Comparison of ENCODE assay signal across 30 cellular contexts in the genomic region with DNA sequence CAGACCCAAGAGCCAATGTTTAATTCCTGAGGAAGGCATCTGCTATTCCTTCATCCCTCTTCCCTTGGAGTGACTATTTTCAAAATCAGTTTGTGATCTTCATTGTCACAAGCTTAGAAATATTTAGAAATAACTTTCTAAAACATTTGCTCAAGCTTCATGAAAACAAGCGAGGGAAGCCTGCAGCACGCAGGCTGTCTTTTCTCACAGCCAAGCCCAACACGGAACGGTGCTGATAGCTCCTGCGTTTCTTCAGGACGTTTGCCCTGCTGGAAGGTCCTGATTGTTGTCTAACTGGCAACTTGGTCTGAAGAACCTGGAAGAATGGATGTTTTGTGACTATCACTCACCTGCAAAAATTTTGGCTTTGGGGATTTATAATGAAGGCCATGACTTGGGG.
"Had no signal": no experiment of that assay in that cellular context is flagged by ENCODE, and none has a peak within 500 bp of the region (broad histone marks: within the 10 kb centered on the region; RNA-seq: fewer than 3 reads in every experiment).

No MANE protein-coding gene starts in this region.

- H3K4me1 Mint-ChIP-seq: activated B cell treated with CpG ODN at 0.5 μM for 24 hours; activated CD4-positive, alpha-beta T cell treated with anti-CD3 and anti-CD28 coated beads, Interleukin-2, amount 10 ng/mL, durations not matched to agents 24 days and 14 days; activated T-helper 17 cell treated with anti-CD3 and anti-CD28 coated beads, Interleukin-2, amount 50 U/mL, for 72 hours had no signal

- H3K27ac Mint-ChIP-seq: activated B cell treated with CpG ODN at 0.5 μM for 24 hours; activated CD4-positive, alpha-beta memory T cell treated with anti-CD3 and anti-CD28 coated beads for 36 hours; activated CD4-positive, alpha-beta T cell treated with anti-CD3 and anti-CD28 coated beads, Interleukin-2, amount 10 ng/mL, durations not matched to agents 24 days and 14 days; activated CD8-positive, alpha-beta T cell treated with anti-CD3 and anti-CD28 coated beads for 36 hours; activated naive CD4-positive, alpha-beta T cell treated with anti-CD3 and anti-CD28 coated beads for 36 hours; activated naive CD4-positive, alpha-beta T cell treated with anti-CD3 and anti-CD28 coated beads, Interleukin-2, amount 50 U/mL, for 72 hours; activated naive CD8-positive, alpha-beta T cell treated with anti-CD3 and anti-CD28 coated beads for 36 hours; activated T-cell treated with anti-CD3 and anti-CD28 coated beads, Interleukin-2, amount 50 U/mL, for 72 hours; activated T-helper 1 cell treated with anti-CD3 and anti-CD28 coated beads, Interleukin-12 subunit alpha, Interleukin-12 subunit beta, Interleukin-2, Interleukin-4 antibody, amounts not matched to agents 30 ng/mL and 10 ng/mL and 1 ng/mL, durations not matched to agents 14 hours and 24 hours and 36 hours; activated T-helper 17 cell treated with anti-CD3 and anti-CD28 coated beads, Interleukin-2, amount 50 U/mL, for 72 hours; T-helper 2 cell treated with Interferon-gamma antibody and Interleukin-4, amounts not matched to agents 5 μg/mL and 100 μg/mL, for 36 hours had no signal

- H3K27me3 Mint-ChIP-seq: activated B cell treated with CpG ODN at 0.5 μM for 24 hours; activated CD4-positive, alpha-beta memory T cell treated with anti-CD3 and anti-CD28 coated beads for 36 hours; activated CD4-positive, alpha-beta T cell treated with anti-CD3 and anti-CD28 coated beads, Interleukin-2, amount 10 ng/mL, durations not matched to agents 24 days and 14 days; activated CD8-positive, alpha-beta T cell treated with anti-CD3 and anti-CD28 coated beads for 36 hours; activated naive CD8-positive, alpha-beta T cell treated with anti-CD3 and anti-CD28 coated beads for 36 hours; activated T-helper 17 cell treated with anti-CD3 and anti-CD28 coated beads, Interleukin-2, amount 50 U/mL, for 72 hours had no signal

- DNase-seq: activated B cell treated with CpG ODN at 0.5 μM for 24 hours; activated CD4-positive, alpha-beta memory T cell treated with anti-CD3 and anti-CD28 coated beads for 36 hours; activated CD4-positive, alpha-beta T cell treated with anti-CD3 and anti-CD28 coated beads for 4 hours; activated CD4-positive, alpha-beta T cell treated with anti-CD3 and anti-CD28 coated beads, Interleukin-2, amount 10 ng/mL, durations not matched to agents 24 days and 14 days; activated CD4-positive, alpha-beta T cell treated with anti-CD3 and anti-CD28 coated beads, Interleukin-2, amount 50 U/mL, for 1 hour; activated CD4-positive, alpha-beta T cell treated with anti-CD3 and anti-CD28 coated beads, Interleukin-2, amount 50 U/mL, for 4 hours; activated CD4-positive, CD25-positive, alpha-beta regulatory T cell treated with anti-CD3 and anti-CD28 coated beads, Interleukin-2, amount 50 U/mL, for 72 hours; activated CD8-positive, alpha-beta memory T cell treated with anti-CD3 and anti-CD28 coated beads, Interleukin-2, amount 50 U/mL, for 4 hours; activated CD8-positive, alpha-beta T cell treated with anti-CD3 and anti-CD28 coated beads for 36 hours; activated effector memory CD4-positive, alpha-beta T cell treated with anti-CD3 and anti-CD28 coated beads, Interleukin-2, amount 50 U/mL, for 16 hours; activated gamma-delta T cell treated with Interleukin-2 at 50 U/mL for 16 hours; activated naive CD4-positive, alpha-beta T cell; activated naive CD4-positive, alpha-beta T cell treated with anti-CD3 and anti-CD28 coated beads for 36 hours; activated naive CD4-positive, alpha-beta T cell treated with anti-CD3 and anti-CD28 coated beads, Interleukin-2, amount 50 U/mL, for 16 hours; activated naive CD8-positive, alpha-beta T cell treated with anti-CD3 and anti-CD28 coated beads for 36 hours; activated T-cell treated with anti-CD3 and anti-CD28 coated beads for 4 hours; activated T-cell treated with anti-CD3 and anti-CD28 coated beads, Interleukin-2, amount 50 U/mL, for 1 hour; activated T-cell treated with anti-CD3 and anti-CD28 coated beads, Interleukin-2, amount 50 U/mL, for 4 hours; activated T-cell treated with anti-CD3 and anti-CD28 coated beads, Interleukin-2, amount 50 U/mL, for 72 hours; adrenal gland; amniotic stem cell; aorta; body of pancreas; brain microvascular endothelial cell; central memory CD4-positive, alpha-beta T cell; T-helper 9 cell had no signal

- H3K4me3 Mint-ChIP-seq: activated B cell treated with CpG ODN at 0.5 μM for 24 hours; activated CD4-positive, alpha-beta memory T cell treated with anti-CD3 and anti-CD28 coated beads for 36 hours; activated CD4-positive, alpha-beta T cell treated with anti-CD3 and anti-CD28 coated beads, Interleukin-2, amount 10 ng/mL, durations not matched to agents 24 days and 14 days; activated CD8-positive, alpha-beta T cell treated with anti-CD3 and anti-CD28 coated beads for 36 hours; activated naive CD4-positive, alpha-beta T cell treated with anti-CD3 and anti-CD28 coated beads for 36 hours; activated naive CD8-positive, alpha-beta T cell treated with anti-CD3 and anti-CD28 coated beads for 36 hours; activated T-cell treated with anti-CD3 and anti-CD28 coated beads, Interleukin-2, amount 50 U/mL, for 4 hours; activated T-cell treated with anti-CD3 and anti-CD28 coated beads, Interleukin-2, amount 50 U/mL, for 72 hours; activated T-helper 1 cell treated with anti-CD3 and anti-CD28 coated beads, Interleukin-12 subunit alpha, Interleukin-12 subunit beta, Interleukin-2, Interleukin-4 antibody, amounts not matched to agents 30 ng/mL and 10 ng/mL and 1 ng/mL, durations not matched to agents 14 hours and 24 hours and 36 hours; activated T-helper 17 cell treated with anti-CD3 and anti-CD28 coated beads, Interleukin-2, amount 50 U/mL, for 72 hours; T-helper 2 cell treated with Interferon-gamma antibody and Interleukin-4, amounts not matched to agents 5 μg/mL and 100 μg/mL, for 36 hours had no signal

- H3K9me3 Mint-ChIP-seq: activated CD4-positive, alpha-beta memory T cell treated with anti-CD3 and anti-CD28 coated beads for 36 hours; activated CD4-positive, alpha-beta T cell treated with anti-CD3 and anti-CD28 coated beads, Interleukin-2, amount 10 ng/mL, durations not matched to agents 24 days and 14 days; activated CD8-positive, alpha-beta T cell treated with anti-CD3 and anti-CD28 coated beads for 36 hours; activated naive CD4-positive, alpha-beta T cell treated with anti-CD3 and anti-CD28 coated beads for 36 hours; activated naive CD4-positive, alpha-beta T cell treated with anti-CD3 and anti-CD28 coated beads, Interleukin-2, amount 50 U/mL, for 72 hours; activated naive CD8-positive, alpha-beta T cell treated with anti-CD3 and anti-CD28 coated beads for 36 hours; activated T-cell treated with anti-CD3 and anti-CD28 coated beads, Interleukin-2, amount 50 U/mL, for 4 hours; activated T-cell treated with anti-CD3 and anti-CD28 coated beads, Interleukin-2, amount 50 U/mL, for 72 hours; activated T-helper 1 cell treated with anti-CD3 and anti-CD28 coated beads, Interleukin-12 subunit alpha, Interleukin-12 subunit beta, Interleukin-2, Interleukin-4 antibody, amounts not matched to agents 30 ng/mL and 10 ng/mL and 1 ng/mL, durations not matched to agents 14 hours and 24 hours and 36 hours; activated T-helper 17 cell treated with anti-CD3 and anti-CD28 coated beads, Interleukin-2, amount 50 U/mL, for 72 hours; T-helper 2 cell treated with Interferon-gamma antibody and Interleukin-4, amounts not matched to agents 5 μg/mL and 100 μg/mL, for 36 hours had no signal

- ATAC-seq: activated CD8-positive, alpha-beta T cell treated with anti-CD3 and anti-CD28 coated beads for 36 hours; activated naive CD4-positive, alpha-beta T cell treated with anti-CD3 and anti-CD28 coated beads, Interleukin-2, amount 50 U/mL, for 72 hours; activated T-cell treated with anti-CD3 and anti-CD28 coated beads, Interleukin-2, amount 50 U/mL, for 4 hours; activated T-cell treated with anti-CD3 and anti-CD28 coated beads, Interleukin-2, amount 50 U/mL, for 72 hours; activated T-helper 17 cell treated with anti-CD3 and anti-CD28 coated beads, Interleukin-2, amount 50 U/mL, for 72 hours had no signal

- H3K36me3 Mint-ChIP-seq: activated CD4-positive, alpha-beta memory T cell treated with anti-CD3 and anti-CD28 coated beads for 36 hours; activated naive CD4-positive, alpha-beta T cell treated with anti-CD3 and anti-CD28 coated beads, Interleukin-2, amount 50 U/mL, for 72 hours; activated naive CD8-positive, alpha-beta T cell treated with anti-CD3 and anti-CD28 coated beads for 36 hours had no signal
